1 cellular context compared by ENCODE assay signal in the genomic region with DNA sequence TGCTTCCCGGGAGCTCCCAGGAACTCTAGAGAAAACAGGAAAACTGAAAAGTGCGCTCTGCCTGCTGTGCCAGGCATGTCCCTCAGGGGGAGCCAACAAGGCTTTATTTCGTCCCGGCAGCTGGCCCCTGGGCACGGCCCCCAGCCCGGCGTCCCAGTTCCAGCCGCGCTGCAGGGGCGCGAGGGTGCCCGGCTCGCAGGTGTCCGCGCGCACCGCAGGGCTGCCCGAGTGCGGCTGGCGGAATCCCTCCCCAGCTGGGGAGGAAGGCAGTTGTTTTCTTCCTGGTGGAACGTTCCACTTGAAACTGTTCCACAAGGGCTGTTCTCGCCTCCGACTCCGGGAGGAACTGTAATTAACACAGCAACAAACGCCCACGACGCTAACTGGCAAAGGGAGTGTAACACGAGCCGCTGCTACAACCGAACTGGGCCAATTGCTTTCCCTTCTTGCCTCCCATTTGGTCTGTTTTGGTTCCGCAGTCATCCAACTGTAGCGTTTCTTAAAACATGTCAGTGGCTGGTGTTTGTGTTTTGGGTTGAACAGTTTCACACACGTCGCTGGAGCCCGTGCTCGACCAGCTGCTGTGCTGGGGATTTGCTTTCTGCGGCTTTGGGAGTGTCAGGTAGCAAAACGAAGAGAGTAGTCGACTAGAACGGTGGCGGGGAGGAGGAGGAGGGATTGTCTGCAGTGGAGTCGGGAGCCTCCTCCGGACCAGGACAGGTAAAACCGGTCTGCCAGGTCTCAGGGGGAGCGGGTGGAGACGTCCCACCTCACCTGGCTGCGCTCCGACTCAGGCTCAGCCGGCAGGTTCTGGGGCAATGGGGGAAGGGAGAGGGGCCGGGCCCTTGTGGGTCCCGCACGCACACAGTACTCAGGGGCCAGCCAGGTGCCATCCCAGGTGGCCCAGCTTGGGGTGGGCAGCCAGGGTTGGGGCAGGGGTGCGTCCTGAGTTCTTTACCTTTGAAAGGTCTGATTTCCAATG.
TF ChIP-seq lines count a peak whose summit lies in the region.

No MANE protein-coding gene starts in this region.

TF ChIP-seq in HepG2, 621 proteins besides CTCF, POLR2A, EP300 and RAD21 (continued from another document and continues in another):
- TF ChIP-seq, protein P1, sequence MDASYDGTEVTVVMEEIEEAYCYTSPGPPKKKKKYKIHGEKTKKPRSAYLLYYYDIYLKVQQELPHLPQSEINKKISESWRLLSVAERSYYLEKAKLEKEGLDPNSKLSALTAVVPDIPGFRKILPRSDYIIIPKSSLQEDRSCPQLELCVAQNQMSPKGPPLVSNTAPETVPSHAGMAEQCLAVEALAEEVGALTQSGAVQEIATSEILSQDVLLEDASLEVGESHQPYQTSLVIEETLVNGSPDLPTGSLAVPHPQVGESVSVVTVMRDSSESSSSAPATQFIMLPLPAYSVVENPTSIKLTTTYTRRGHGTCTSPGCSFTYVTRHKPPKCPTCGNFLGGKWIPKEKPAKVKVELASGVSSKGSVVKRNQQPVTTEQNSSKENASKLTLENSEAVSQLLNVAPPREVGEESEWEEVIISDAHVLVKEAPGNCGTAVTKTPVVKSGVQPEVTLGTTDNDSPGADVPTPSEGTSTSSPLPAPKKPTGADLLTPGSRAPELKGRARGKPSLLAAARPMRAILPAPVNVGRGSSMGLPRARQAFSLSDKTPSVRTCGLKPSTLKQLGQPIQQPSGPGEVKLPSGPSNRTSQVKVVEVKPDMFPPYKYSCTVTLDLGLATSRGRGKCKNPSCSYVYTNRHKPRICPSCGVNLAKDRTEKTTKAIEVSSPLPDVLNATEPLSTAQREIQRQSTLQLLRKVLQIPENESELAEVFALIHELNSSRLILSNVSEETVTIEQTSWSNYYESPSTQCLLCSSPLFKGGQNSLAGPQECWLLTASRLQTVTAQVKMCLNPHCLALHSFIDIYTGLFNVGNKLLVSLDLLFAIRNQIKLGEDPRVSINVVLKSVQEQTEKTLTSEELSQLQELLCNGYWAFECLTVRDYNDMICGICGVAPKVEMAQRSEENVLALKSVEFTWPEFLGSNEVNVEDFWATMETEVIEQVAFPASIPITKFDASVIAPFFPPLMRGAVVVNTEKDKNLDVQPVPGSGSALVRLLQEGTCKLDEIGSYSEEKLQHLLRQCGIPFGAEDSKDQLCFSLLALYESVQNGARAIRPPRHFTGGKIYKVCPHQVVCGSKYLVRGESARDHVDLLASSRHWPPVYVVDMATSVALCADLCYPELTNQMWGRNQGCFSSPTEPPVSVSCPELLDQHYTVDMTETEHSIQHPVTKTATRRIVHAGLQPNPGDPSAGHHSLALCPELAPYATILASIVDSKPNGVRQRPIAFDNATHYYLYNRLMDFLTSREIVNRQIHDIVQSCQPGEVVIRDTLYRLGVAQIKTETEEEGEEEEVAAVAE (CRISPR knock-in tag; IDR thresholded peaks at IDR 0.05; ENCODE audit: borderline replicate concordance), result no peak
- TF ChIP-seq ZNF414 (CRISPR knock-in tag; IDR thresholded peaks at IDR 0.05) (no peak), HOXD1 (CRISPR knock-in tag; IDR thresholded peaks at IDR 0.05) (0 out of 2 replicates have a peak, but pooled peaks have one; percentile 45), ZNF878 (CRISPR knock-in tag; IDR thresholded peaks at IDR 0.05) (no peak), ZNF264 (CRISPR knock-in tag; IDR thresholded peaks at IDR 0.05) (no peak), ATF7 (IDR thresholded peaks at IDR 0.05) (no peak), ATF7 (CRISPR knock-in tag; IDR thresholded peaks at IDR 0.05) (no peak), CAMTA2 (CRISPR knock-in tag; IDR thresholded peaks at IDR 0.05; ENCODE audit: borderline replicate concordance) (no peak), ARID3A (IDR thresholded peaks at IDR 0.05; ENCODE audit: low read depth, low read length) (no peak), ZSCAN31 (CRISPR knock-in tag; IDR thresholded peaks at IDR 0.05; ENCODE audit: low read depth) (no peak), PCBP1 (IDR thresholded peaks at IDR 0.05; ENCODE audit: borderline replicate concordance, low read depth, low read length) (no peak), ZNF468 (CRISPR knock-in tag; IDR thresholded peaks at IDR 0.05) (no peak), KMT2B (CRISPR knock-in tag; IDR thresholded peaks at IDR 0.05) (no peak), TIGD3 (CRISPR knock-in tag; IDR thresholded peaks at IDR 0.05; ENCODE audit: borderline replicate concordance) (no peak), SMAD9 (CRISPR knock-in tag; IDR thresholded peaks at IDR 0.05) (no peak), ZBTB40 (IDR thresholded peaks at IDR 0.05) (no peak), ZBTB40 (CRISPR knock-in tag; IDR thresholded peaks at IDR 0.05) (no peak), ZNF251 (CRISPR knock-in tag; IDR thresholded peaks at IDR 0.05) (no peak), ZNF44 (CRISPR knock-in tag; IDR thresholded peaks at IDR 0.05) (no peak), ZNF441 (CRISPR knock-in tag; IDR thresholded peaks at IDR 0.05; ENCODE audit: borderline replicate concordance) (no peak), PHF20 (CRISPR knock-in tag; IDR thresholded peaks at IDR 0.05) (no peak), ZMYM2 (CRISPR knock-in tag; IDR thresholded peaks at IDR 0.05) (no peak), SATB2 (CRISPR knock-in tag; IDR thresholded peaks at IDR 0.05) (no peak), RFXAP (CRISPR knock-in tag; IDR thresholded peaks at IDR 0.05; ENCODE audit: borderline replicate concordance) (peak; percentile 27; the same call in 1 of the 2 replicates), ZNF101 (CRISPR knock-in tag; IDR thresholded peaks at IDR 0.05; ENCODE audit: borderline replicate concordance, low read depth) (no peak), ZNF557 (CRISPR knock-in tag; IDR thresholded peaks at IDR 0.05) (no peak), ZNF547 (CRISPR knock-in tag; IDR thresholded peaks at IDR 0.05) (no peak)
- TF ChIP-seq, protein P2, sequence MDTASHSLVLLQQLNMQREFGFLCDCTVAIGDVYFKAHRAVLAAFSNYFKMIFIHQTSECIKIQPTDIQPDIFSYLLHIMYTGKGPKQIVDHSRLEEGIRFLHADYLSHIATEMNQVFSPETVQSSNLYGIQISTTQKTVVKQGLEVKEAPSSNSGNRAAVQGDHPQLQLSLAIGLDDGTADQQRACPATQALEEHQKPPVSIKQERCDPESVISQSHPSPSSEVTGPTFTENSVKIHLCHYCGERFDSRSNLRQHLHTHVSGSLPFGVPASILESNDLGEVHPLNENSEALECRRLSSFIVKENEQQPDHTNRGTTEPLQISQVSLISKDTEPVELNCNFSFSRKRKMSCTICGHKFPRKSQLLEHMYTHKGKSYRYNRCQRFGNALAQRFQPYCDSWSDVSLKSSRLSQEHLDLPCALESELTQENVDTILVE (CRISPR knock-in tag; IDR thresholded peaks at IDR 0.05), result no peak
- TF ChIP-seq, protein P3, sequence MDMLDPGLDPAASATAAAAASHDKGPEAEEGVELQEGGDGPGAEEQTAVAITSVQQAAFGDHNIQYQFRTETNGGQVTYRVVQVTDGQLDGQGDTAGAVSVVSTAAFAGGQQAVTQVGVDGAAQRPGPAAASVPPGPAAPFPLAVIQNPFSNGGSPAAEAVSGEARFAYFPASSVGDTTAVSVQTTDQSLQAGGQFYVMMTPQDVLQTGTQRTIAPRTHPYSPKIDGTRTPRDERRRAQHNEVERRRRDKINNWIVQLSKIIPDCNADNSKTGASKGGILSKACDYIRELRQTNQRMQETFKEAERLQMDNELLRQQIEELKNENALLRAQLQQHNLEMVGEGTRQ (IDR thresholded peaks at IDR 0.05; ENCODE audit: low read depth, low read length), result no peak
- TF ChIP-seq, protein P3 (CRISPR knock-in tag; IDR thresholded peaks at IDR 0.05; ENCODE audit: borderline replicate concordance), result no peak
- TF ChIP-seq, protein P4, sequence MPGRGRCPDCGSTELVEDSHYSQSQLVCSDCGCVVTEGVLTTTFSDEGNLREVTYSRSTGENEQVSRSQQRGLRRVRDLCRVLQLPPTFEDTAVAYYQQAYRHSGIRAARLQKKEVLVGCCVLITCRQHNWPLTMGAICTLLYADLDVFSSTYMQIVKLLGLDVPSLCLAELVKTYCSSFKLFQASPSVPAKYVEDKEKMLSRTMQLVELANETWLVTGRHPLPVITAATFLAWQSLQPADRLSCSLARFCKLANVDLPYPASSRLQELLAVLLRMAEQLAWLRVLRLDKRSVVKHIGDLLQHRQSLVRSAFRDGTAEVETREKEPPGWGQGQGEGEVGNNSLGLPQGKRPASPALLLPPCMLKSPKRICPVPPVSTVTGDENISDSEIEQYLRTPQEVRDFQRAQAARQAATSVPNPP (CRISPR knock-in tag; IDR thresholded peaks at IDR 0.05), result no peak; the same call in 1 of the 2 replicates
